ENCODE assay signal across 13 cellular contexts in genomic region chr4:7904942-7905341, GRCh38. TPM values are rescaled to one million over a fixed set of nuclear protein-coding genes. Genes with fewer than 3 reads are reported as not detected.
DNase-seq lines count a peak whose midpoint lies in the region; ATAC-seq and TF ChIP-seq lines count a peak whose summit lies in the region.
"Had no signal": no experiment of that assay in that cellular context is flagged by ENCODE, and none has a peak within 500 bp of the region (broad histone marks: within the 10 kb centered on the region; RNA-seq: fewer than 3 reads in every experiment).

No MANE protein-coding gene starts in this region.

- peak overlapping the region; percentile 83 to 86 for H3K27ac ChIP-seq in thoracic aorta
- H3K27ac ChIP-seq in CD8-positive, alpha-beta T cell (ENCODE audit: low read depth, low read length): no peak overlapping the region
- no peak overlapping the region for H3K27ac ChIP-seq in effector memory CD4-positive, alpha-beta T cell (ENCODE audit: insufficient read depth, low read length, poor library complexity, severe bottlenecking)

- no peak overlapping the region for H3K4me3 Mint-ChIP-seq in CD8-positive, alpha-beta T cell
- H3K4me3 Mint-ChIP-seq: activated naive CD8-positive, alpha-beta T cell had no signal

- peaks cover 5% of the 10 kb centered on the region for H3K27me3 Mint-ChIP-seq in CD8-positive, alpha-beta T cell (ENCODE audit: low read depth)
- H3K27me3 Mint-ChIP-seq: activated naive CD8-positive, alpha-beta T cell had no signal

- intact Hi-C loops in CD8-positive, alpha-beta T cell (cut with DNase I, micrococcal nuclease): no loop called here

- H3K36me3 ChIP-seq in thoracic aorta: no peaks in the 10 kb centered on the region
- H3K36me3 ChIP-seq in CD8-positive, alpha-beta T cell (ENCODE audit: insufficient read depth, low read length): no peaks in the 10 kb centered on the region
- no peaks in the 10 kb centered on the region for H3K36me3 ChIP-seq in effector memory CD4-positive, alpha-beta T cell (ENCODE audit: control insufficient read depth, insufficient read depth, low read length)

- TF ChIP-seq CTCF in HFF-Myc (IDR thresholded peaks at IDR 0.05; ENCODE audit: low read depth, low read length, missing control alignments): no peak
- no peak for TF ChIP-seq CTCF in cardiac fibroblast (IDR thresholded peaks at IDR 0.05; ENCODE audit: low read depth, low read length)
- no peak for TF ChIP-seq CTCF in thoracic aorta (IDR thresholded peaks at IDR 0.05)
- no peak for TF ChIP-seq CTCF in CD8-positive, alpha-beta T cell (IDR thresholded peaks at IDR 0.05)

- H3K27ac Mint-ChIP-seq in CD8-positive, alpha-beta T cell: no peak overlapping the region
- H3K27ac Mint-ChIP-seq: activated naive CD8-positive, alpha-beta T cell had no signal

- POLR2A ChIA-PET in CD8-positive, alpha-beta T cell (lab: Charles Lee): no interaction called here

- H3K36me3 Mint-ChIP-seq in CD8-positive, alpha-beta T cell: peaks cover 3% of the 10 kb centered on the region

- H3K4me1 Mint-ChIP-seq in CD8-positive, alpha-beta T cell (ENCODE audit: low read depth): peaks cover 60% of the 10 kb centered on the region

- peak overlapping the region; percentile 16 for H3K4me3 ChIP-seq in HFF-Myc (replicated peaks; ENCODE audit: low read depth, low read length)
- no peak overlapping the region for H3K4me3 ChIP-seq in cardiac fibroblast (replicated peaks in 1 of 2; ENCODE audit: low read depth in 2 of 2, low read length in 2 of 2)
- H3K4me3 ChIP-seq in thoracic aorta: peak overlapping the region; percentile 25
- H3K4me3 ChIP-seq in CD8-positive, alpha-beta T cell (ENCODE audit: low read depth, low read length): no peak overlapping the region
- no peak overlapping the region for H3K4me3 ChIP-seq in effector memory CD4-positive, alpha-beta T cell (ENCODE audit: insufficient read depth, low read depth, low read length, poor library complexity, severe bottlenecking)
- H3K4me3 ChIP-seq: skin epidermis, testis had no signal

- H3K9me3 ChIP-seq in thoracic aorta: no peaks in the 10 kb centered on the region
- H3K9me3 ChIP-seq in CD8-positive, alpha-beta T cell (ENCODE audit: low read length): no peaks in the 10 kb centered on the region
- no peaks in the 10 kb centered on the region for H3K9me3 ChIP-seq in effector memory CD4-positive, alpha-beta T cell (ENCODE audit: control insufficient read depth, low read length)
- H3K9me3 ChIP-seq: testis had no signal

- no peaks in the 10 kb centered on the region for H3K27me3 ChIP-seq in thoracic aorta (replicated peaks; ENCODE audit: insufficient read depth)
- no peaks in the 10 kb centered on the region for H3K27me3 ChIP-seq in CD8-positive, alpha-beta T cell (ENCODE audit: insufficient read depth, low read length)
- H3K27me3 ChIP-seq in effector memory CD4-positive, alpha-beta T cell (replicated peaks; ENCODE audit: control insufficient read depth, insufficient read depth, low read length, poor library complexity, severe bottlenecking): no peaks in the 10 kb centered on the region
- H3K27me3 ChIP-seq: testis had no signal

- H3K9me3 Mint-ChIP-seq in CD8-positive, alpha-beta T cell: no peaks in the 10 kb centered on the region

- peak; percentile 78 for DNase-seq in HFF-Myc (ENCODE audit: extremely low read depth, low read depth)
- DNase-seq in cardiac fibroblast (ENCODE audit: low read depth in 2 of 2): peak; percentile 95 to 96
- DNase-seq in hepatic stellate cell (ENCODE audit: low spot score): peak; percentile 62
- no peak for DNase-seq in thoracic aorta (ENCODE audit: low spot score)
- no peak for DNase-seq in SHP77 (lab: John Stamatoyannopoulos, UW)
- DNase-seq in CD8-positive, alpha-beta T cell: no peak
- no peak for DNase-seq in NCI-H146 (lab: John Stamatoyannopoulos, UW)
- no peak for DNase-seq in effector memory CD4-positive, alpha-beta T cell
- DNase-seq: activated CD4-positive, CD25-positive, alpha-beta regulatory T cell; NCI-H526 treated with DMSO at 0.1 percent for 48 hours; testis had no signal

- CTCF ChIA-PET in CD8-positive, alpha-beta T cell (lab: Charles Lee): no interaction called here

- no peak for ATAC-seq in thoracic aorta (ENCODE audit: insufficient number of reproducible peaks, low FRiP score, low read depth)
- no peak for ATAC-seq in CD8-positive, alpha-beta T cell

- H3K4me1 ChIP-seq in thoracic aorta (ENCODE audit: control insufficient read depth in 1 of 2, low read depth in 2 of 2): peaks cover 42 to 91% of the 10 kb centered on the region in 2 donors
- H3K4me1 ChIP-seq in CD8-positive, alpha-beta T cell (ENCODE audit: insufficient read depth, low read length): peaks cover 10% of the 10 kb centered on the region
- peaks cover 7% of the 10 kb centered on the region for H3K4me1 ChIP-seq in effector memory CD4-positive, alpha-beta T cell (ENCODE audit: control insufficient read depth, insufficient read depth, low read length, poor library complexity, severe bottlenecking)

RNA-seq across cellular contexts. Expression of gene AFAP1, which starts 34.7 kb away (rescaled TPM):
- total RNA-seq in thoracic aorta: 10 to 100 TPM; 32.1 to 40.1 TPM
- total RNA-seq in CD8-positive, alpha-beta T cell: 10 to 100 TPM; 13.4 to 13.9 TPM

Comparison
In these comparisons a context has a peak if more than half of its experiments do, and no peak if none do; other contexts are left out.
1. DNase-seq: peak in HFF-Myc (single experiment), cardiac fibroblast (2 of 2) and hepatic stellate cell (single experiment); none in thoracic aorta (single experiment), SHP77 (0 of 2), CD8-positive, alpha-beta T cell (0 of 7), NCI-H146 (single experiment) and effector memory CD4-positive, alpha-beta T cell (0 of 3).
2. H3K4me3 ChIP-seq: peak in HFF-Myc (single experiment) and thoracic aorta (single experiment); none in cardiac fibroblast (0 of 2), CD8-positive, alpha-beta T cell (single experiment) and effector memory CD4-positive, alpha-beta T cell (single experiment).
3. H3K27ac ChIP-seq: peak in thoracic aorta (2 of 2); none in CD8-positive, alpha-beta T cell (single experiment) and effector memory CD4-positive, alpha-beta T cell (single experiment).